In the genomic region with DNA sequence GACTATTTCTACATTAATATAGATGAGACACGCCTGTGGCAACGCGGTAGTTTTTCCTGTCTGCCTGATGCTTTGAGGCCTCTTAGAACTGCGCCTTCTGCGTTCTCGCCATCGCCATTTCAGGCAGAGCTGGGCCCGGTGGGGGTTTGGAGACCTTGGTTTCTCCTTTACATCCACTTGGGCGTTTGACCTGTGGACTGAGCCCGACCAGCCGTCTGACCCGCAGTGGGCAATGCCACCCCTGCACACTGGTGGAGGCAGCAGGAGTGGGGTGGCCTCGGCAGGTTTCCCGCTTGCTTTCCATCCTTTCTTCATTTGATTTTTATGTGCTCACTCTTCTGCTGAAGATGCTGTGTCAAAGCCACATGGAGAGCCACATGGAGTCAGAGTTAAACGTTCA, we compare ENCODE assay signal across 35 cellular contexts.
"Had no signal": no experiment of that assay in that cellular context is flagged by ENCODE, and none has a peak within 500 bp of the region (broad histone marks: within the 10 kb centered on the region; RNA-seq: fewer than 3 reads in every experiment).

No MANE protein-coding gene starts in this region.

- H3K4me3 Mint-ChIP-seq: activated B cell treated with CpG ODN at 0.5 μM for 24 hours; activated CD4-positive, alpha-beta memory T cell treated with anti-CD3 and anti-CD28 coated beads, Interleukin-2, amount 10 ng/mL, durations not matched to agents 7 days and 5 days; activated CD8-positive, alpha-beta memory T cell treated with anti-CD3 and anti-CD28 coated beads, Interleukin-2, amount 10 ng/mL, durations not matched to agents 7 days and 5 days; activated naive CD8-positive, alpha-beta T cell treated with anti-CD3 and anti-CD28 coated beads, Interleukin-2, amount 10 ng/mL, durations not matched to agents 7 days and 5 days; brain had no signal

- H3K4me1 ChIP-seq: adrenal gland had no signal

- H3K4me1 Mint-ChIP-seq: activated CD8-positive, alpha-beta memory T cell treated with anti-CD3 and anti-CD28 coated beads, Interleukin-2, amount 10 ng/mL, durations not matched to agents 7 days and 5 days had no signal

- H3K27me3 ChIP-seq: adrenal gland had no signal

- H3K9me3 Mint-ChIP-seq: activated B cell treated with CpG ODN at 0.5 μM for 24 hours; activated CD4-positive, alpha-beta memory T cell treated with anti-CD3 and anti-CD28 coated beads, Interleukin-2, amount 10 ng/mL, durations not matched to agents 7 days and 5 days; activated naive CD8-positive, alpha-beta T cell treated with anti-CD3 and anti-CD28 coated beads, Interleukin-2, amount 10 ng/mL, durations not matched to agents 7 days and 5 days; brain had no signal

- H3K4me3 ChIP-seq: adrenal gland had no signal

- DNase-seq: activated B cell treated with CpG ODN at 0.5 μM for 24 hours; activated CD4-positive, alpha-beta memory T cell treated with anti-CD3 and anti-CD28 coated beads, Interleukin-2, amount 10 ng/mL, durations not matched to agents 7 days and 5 days; activated CD4-positive, alpha-beta T cell treated with anti-CD3 and anti-CD28 coated beads for 48 hours; activated CD4-positive, CD25-positive, alpha-beta regulatory T cell treated with anti-CD3 and anti-CD28 coated beads, Interleukin-2, amount 50 U/mL, for 72 hours; activated CD8-positive, alpha-beta memory T cell treated with anti-CD3 and anti-CD28 coated beads for 24 hours; activated CD8-positive, alpha-beta memory T cell treated with anti-CD3 and anti-CD28 coated beads, Interleukin-2, amount 10 ng/mL, durations not matched to agents 7 days and 5 days; activated CD8-positive, alpha-beta memory T cell treated with anti-CD3 and anti-CD28 coated beads, Interleukin-2, amount 50 U/mL, for 48 hours; activated effector memory CD4-positive, alpha-beta T cell treated with Interleukin-2 at 50 U/mL for 16 hours; activated naive CD4-positive, alpha-beta T cell treated with anti-CD3 and anti-CD28 coated beads, Interleukin-2, amount 50 U/mL, for 16 hours; activated naive CD8-positive, alpha-beta T cell treated with anti-CD3 and anti-CD28 coated beads, Interleukin-2, amount 10 ng/mL, durations not matched to agents 7 days and 5 days; activated T-cell treated with anti-CD3 and anti-CD28 coated beads, Interleukin-2, amount 50 U/mL, for 48 hours; caudate nucleus; cerebellar nuclear complex; KG1; MM.1S; MV-4-11; NCI-H1092; NCI-H146; NCI-H187; NCI-H2029 treated with DMSO at 0.1 percent for 48 hours; NCI-H2107; NCI-H2171; NCI-H510A; NCI-H526; NCI-H748 treated with DMSO at 0.1 percent for 48 hours; NK-92 treated with Interleukin-12 subunit alpha and Interleukin-12 subunit beta, amount 100 ng/mL, for 24 hours; OCI-M1; Right ventricle myocardium superior; SW 1271; T-helper 1 cell; T-helper 2 cell; T-helper 9 cell had no signal

- H3K9me3 ChIP-seq: adrenal gland had no signal

- H3K27me3 Mint-ChIP-seq: activated B cell treated with CpG ODN at 0.5 μM for 24 hours; activated CD4-positive, alpha-beta memory T cell treated with anti-CD3 and anti-CD28 coated beads, Interleukin-2, amount 10 ng/mL, durations not matched to agents 7 days and 5 days; activated CD8-positive, alpha-beta memory T cell treated with anti-CD3 and anti-CD28 coated beads, Interleukin-2, amount 10 ng/mL, durations not matched to agents 7 days and 5 days; activated naive CD8-positive, alpha-beta T cell treated with anti-CD3 and anti-CD28 coated beads, Interleukin-2, amount 10 ng/mL, durations not matched to agents 7 days and 5 days had no signal

- H3K27ac Mint-ChIP-seq: activated B cell treated with CpG ODN at 0.5 μM for 24 hours; activated CD4-positive, alpha-beta memory T cell treated with anti-CD3 and anti-CD28 coated beads, Interleukin-2, amount 10 ng/mL, durations not matched to agents 7 days and 5 days; activated CD8-positive, alpha-beta memory T cell treated with anti-CD3 and anti-CD28 coated beads, Interleukin-2, amount 10 ng/mL, durations not matched to agents 7 days and 5 days; activated naive CD8-positive, alpha-beta T cell treated with anti-CD3 and anti-CD28 coated beads, Interleukin-2, amount 10 ng/mL, durations not matched to agents 7 days and 5 days had no signal

- H3K27ac ChIP-seq: adrenal gland, VCaP had no signal

- ATAC-seq: activated CD8-positive, alpha-beta memory T cell treated with anti-CD3 and anti-CD28 coated beads, Interleukin-2, amount 10 ng/mL, durations not matched to agents 7 days and 5 days had no signal
